1 cellular context compared by ENCODE assay signal in genomic region chr16:88924834-88925539, GRCh38.
TF ChIP-seq lines count a peak whose summit lies in the region.

No MANE protein-coding gene starts in this region.

TF ChIP-seq in GM23338, 12 proteins besides CTCF, POLR2A, EP300 and RAD21 (continued from another document):
- TF ChIP-seq ZNF462 (CRISPR knock-in tag; IDR thresholded peaks at IDR 0.05) (no peak), ETS1 (IDR thresholded peaks at IDR 0.05) (no peak), CREB1 (CRISPR knock-in tag; IDR thresholded peaks at IDR 0.05; ENCODE audit: low read depth) (no peak), ZNF331 (CRISPR knock-in tag; IDR thresholded peaks at IDR 0.05; ENCODE audit: low read depth) (no peak)
